Comparison of ENCODE assay signal across 8 cellular contexts in genomic region chr12:53623986-53624385, GRCh38. TPM values are rescaled to one million over a fixed set of nuclear protein-coding genes. Genes with fewer than 3 reads are reported as not detected.
A peak's percentile ranks its signal among the peaks of the same experiment; 100 is the strongest.
DNase-seq lines count a peak whose midpoint lies in the region; ATAC-seq and TF ChIP-seq lines count a peak whose summit lies in the region.

No MANE protein-coding gene starts in this region.

- peak overlapping the region; percentile 81 for H3K4me2 ChIP-seq in fibroblast of lung (ENCODE audit: extremely low read depth, insufficient read depth, low read length)

- H2AFZ ChIP-seq in fibroblast of lung (ENCODE audit: low read length), result no peak overlapping the region

- DNase-seq in DMS 273 treated with DMSO at 0.1 percent for 48 hours (lab: John Stamatoyannopoulos, UW) (peak; percentile 46), RPMI7951 (ENCODE audit: low read depth) (peak; percentile 64), fibroblast of lung (ENCODE audit: low read depth in 2 of 2) (peak; percentile 69 to 80), psoas muscle (no peak), SK-N-DZ (ENCODE audit: low spot score) (no peak), BE2C (no peak)
- DNase-seq in stimulated activated CD8-positive, alpha-beta memory T cell treated with anti-CD3 and anti-CD28 coated beads, Interleukin-4, amount 100 ng/mL, for 48 hours, result no peak

- H3K9me3 ChIP-seq in fibroblast of lung (ENCODE audit: control insufficient read depth, insufficient read depth, low read depth, low read length) (no peaks in the 10 kb centered on the region), psoas muscle (no peaks in the 10 kb centered on the region), BE2C (no peaks in the 10 kb centered on the region)

- peak overlapping the region; percentile 72 to 100 (median 80) for H3K4me3 ChIP-seq in fibroblast of lung (replicated peaks in 1 of 4; ENCODE audit: control extremely low read depth in 1 of 4, insufficient read depth in 1 of 4, low read depth in 3 of 4, low read length in 4 of 4)
- peak overlapping the region; percentile 77 for H3K4me3 ChIP-seq in psoas muscle
- H3K4me3 ChIP-seq in BE2C (ENCODE audit: low read depth, low read length), result no peak overlapping the region

- H3K79me2 ChIP-seq in fibroblast of lung (ENCODE audit: control insufficient read depth, insufficient read depth, low read length), result peaks cover 62% of the 10 kb centered on the region

- H3K27ac ChIP-seq in fibroblast of lung (ENCODE audit: insufficient read depth, low read length), result no peak overlapping the region
- H3K27ac ChIP-seq in psoas muscle, result peak overlapping the region; percentile 95

- no peaks in the 10 kb centered on the region for H3K27me3 ChIP-seq in fibroblast of lung (ENCODE audit: control insufficient read depth, insufficient read depth, low read length)
- H3K27me3 ChIP-seq in psoas muscle (ENCODE audit: insufficient read depth in 3 of 3, low read length in 2 of 3), result no peaks in the 10 kb centered on the region
- H3K27me3 ChIP-seq in BE2C, result no peaks in the 10 kb centered on the region

- ATAC-seq in psoas muscle (no peak), GM21367 (IDR thresholded peaks at IDR 0.05; ENCODE audit: unreplicated experiment) (no peak)

- intact Hi-C loops in psoas muscle (cut with DNase I), result no loop called here

- H4K20me1 ChIP-seq in fibroblast of lung (ENCODE audit: control insufficient read depth, extremely low read depth, insufficient read depth, low read length), result no peaks in the 10 kb centered on the region

- no peak overlapping the region for H3K9ac ChIP-seq in fibroblast of lung (ENCODE audit: insufficient read depth, low read length)

- H3K4me1 ChIP-seq in fibroblast of lung (ENCODE audit: control insufficient read depth, extremely low read depth, insufficient read depth, low read length), result no peaks in the 10 kb centered on the region
- peaks cover 42% of the 10 kb centered on the region for H3K4me1 ChIP-seq in psoas muscle
- no peaks in the 10 kb centered on the region for H3K4me1 ChIP-seq in BE2C

- no peaks in the 10 kb centered on the region for H3K36me3 ChIP-seq in fibroblast of lung (ENCODE audit: control insufficient read depth, insufficient read depth, low read length)
- no peaks in the 10 kb centered on the region for H3K36me3 ChIP-seq in psoas muscle (ENCODE audit: insufficient read depth in 1 of 2, low read depth in 1 of 2)
- no peaks in the 10 kb centered on the region for H3K36me3 ChIP-seq in BE2C

- 2 to 7% (median 6%) methylated on average over 2 of the region's 2 CpGs for WGBS in psoas muscle, 3 donors

- no peak for TF ChIP-seq CTCF in fibroblast of lung (conservative IDR thresholded peaks at IDR 0.05 in 1 of 2, IDR thresholded peaks at IDR 0.05 in 1 of 2; ENCODE audit: low read depth in 1 of 2, low read length in 2 of 2)
- no peak for TF ChIP-seq CTCF in psoas muscle (IDR thresholded peaks at IDR 0.05)
- TF ChIP-seq CTCF in BE2C (IDR thresholded peaks at IDR 0.05; ENCODE audit: low read depth, low read length), result no peak

RNA-seq across cellular contexts. Expression of gene ATF7, which starts 2.2 kb away (rescaled TPM):
- total RNA-seq in RPMI7951 (2014; rRNA removed; shearing (Covaris generic)), result 6.4 and 8.9 TPM in 2 replicates
- total RNA-seq in fibroblast of lung (7.4 and 11.4 TPM in 2 replicates), psoas muscle (10 to 100 TPM; 25.4 to 32.3 (median 31.5) TPM)
- polyA plus RNA-seq in fibroblast of lung (24.7 and 27.4 TPM in 2 replicates), psoas muscle (10 to 100 TPM; 15.7 to 21.8 (median 18.0) TPM)
- polyA plus RNA-seq in fibroblast of lung (2012), result 16.4 and 16.6 TPM in 2 replicates
- 44.1 and 48.7 TPM in 2 replicates for polyA minus RNA-seq in fibroblast of lung (ENCODE audit: low replicate concordance)
- 6.7 and 8.9 TPM in 2 replicates for polyA plus RNA-seq in SK-N-DZ (2014; cell fraction: cytosol; rRNA removed)
- polyA plus RNA-seq in SK-N-DZ (2014; cell fraction: nucleus; rRNA removed), result 10.4 and 11.9 TPM in 2 replicates
- 20.9 TPM for polyA plus RNA-seq in BE2C (2012; ENCODE audit: insufficient read depth, insufficient read length, low read depth)

RNA-seq across cellular contexts. Expression of gene ATP5MC2, which starts 51.9 kb away (rescaled TPM):
- total RNA-seq in RPMI7951 (2014; rRNA removed; shearing (Covaris generic)), result 318 and 375 TPM in 2 replicates
- total RNA-seq in fibroblast of lung, result 148 and 169 TPM in 2 replicates
- polyA plus RNA-seq in fibroblast of lung, result 232 and 372 TPM in 2 replicates
- polyA plus RNA-seq in fibroblast of lung (2012), result 362 and 517 TPM in 2 replicates
- 884 and 1,264 TPM in 2 replicates for polyA minus RNA-seq in fibroblast of lung (ENCODE audit: low replicate concordance)
- 100 to 1,000 TPM; 349 to 495 (median 423) TPM for total RNA-seq in psoas muscle
- 100 to 1,000 TPM; 396 to 646 (median 496) TPM for polyA plus RNA-seq in psoas muscle
- polyA plus RNA-seq in SK-N-DZ (2014; cell fraction: cytosol; rRNA removed), result 1,037 and 1,180 TPM in 2 replicates
- polyA plus RNA-seq in SK-N-DZ (2014; cell fraction: nucleus; rRNA removed), result 519 and 626 TPM in 2 replicates
- 529 TPM for polyA plus RNA-seq in BE2C (2012; ENCODE audit: insufficient read depth, insufficient read length, low read depth)

Comparison
In these comparisons a context has a peak if more than half of its experiments do, and no peak if none do; other contexts are left out.
1. DNase-seq: peak in DMS 273 treated with DMSO at 0.1 percent for 48 hours (single experiment), RPMI7951 (single experiment) and fibroblast of lung (2 of 2); none in psoas muscle (0 of 2), stimulated activated CD8-positive, alpha-beta memory T cell treated with anti-CD3 and anti-CD28 coated beads, Interleukin-4, amount 100 ng/mL, for 48 hours (single experiment), SK-N-DZ (single experiment) and BE2C (single experiment).